In genomic region chrX:152632445-152633097, GRCh38 we compare ENCODE assay signal across 8 cellular contexts. TPM values are rescaled to one million over a fixed set of nuclear protein-coding genes. Genes with fewer than 3 reads are reported as not detected.
A peak's percentile ranks its signal among the peaks of the same experiment; 100 is the strongest.
DNase-seq lines count a peak whose midpoint lies in the region; ATAC-seq, FAIRE-seq and TF ChIP-seq lines count a peak whose summit lies in the region.

No MANE protein-coding gene starts in this region.

- 20% methylated on average over 7 of the region's 7 CpGs for WGBS in GM12878 (ENCODE audit: insufficient coverage, insufficient replicate concordance, low lambda C conversion rate, missing lambda C conversion rate)

- H2AFZ ChIP-seq in GM12878 (ENCODE audit: control insufficient read depth, low read depth, low read length) = no peak overlapping the region

- no peak for TF ChIP-seq EP300 in GM12878 (IDR thresholded peaks at IDR 0.05; ENCODE audit: borderline replicate concordance in 1 of 2, control insufficient read depth in 1 of 2, low read depth in 2 of 2, low read length in 2 of 2)

- no peaks in the 10 kb centered on the region for H3K4me1 Mint-ChIP-seq in stimulated activated naive CD8-positive, alpha-beta T cell treated with anti-CD3 and anti-CD28 coated beads, Interleukin-15, amount 100 ng/mL, for 72 hours

- POLR2A ChIA-PET in GM12878 (lab: Charles Lee) = no interaction called here

- no peak overlapping the region for H3K27ac ChIP-seq in GM12878 (ENCODE audit: control insufficient read depth, insufficient read depth)

- no peaks in the 10 kb centered on the region for H3K4me1 ChIP-seq in GM12878 (ENCODE audit: control insufficient read depth, insufficient read depth, low read length)

- no peak overlapping the region for H3K4me3 Mint-ChIP-seq in stimulated activated naive CD8-positive, alpha-beta T cell treated with anti-CD3 and anti-CD28 coated beads, Interleukin-15, amount 100 ng/mL, for 72 hours

- FAIRE-seq in RCC 7860 (lab: Jason Lieb, UNC) = no peak
- FAIRE-seq in GM12878 (lab: Jason Lieb, UNC) = peak; percentile 91

- H3K27ac Mint-ChIP-seq in stimulated activated naive CD8-positive, alpha-beta T cell treated with anti-CD3 and anti-CD28 coated beads, Interleukin-15, amount 100 ng/mL, for 72 hours = no peak overlapping the region

- no peaks in the 10 kb centered on the region; a peak in 2 of 4 replicates for H3K27me3 ChIP-seq in GM12878 (replicated peaks in 1 of 2; ENCODE audit: control insufficient read depth in 2 of 2, insufficient read depth in 2 of 2, low read length in 1 of 2)

- H4K20me1 ChIP-seq in GM12878 (ENCODE audit: control insufficient read depth, insufficient read depth) = no peaks in the 10 kb centered on the region

- peak; percentile 75 for TF ChIP-seq CTCF in HFF-Myc (IDR thresholded peaks at IDR 0.05; ENCODE audit: low read depth, low read length, missing control alignments)
- peak; percentile 70 to 92 (median 80) for TF ChIP-seq CTCF in GM12878 (IDR thresholded peaks at IDR 0.05 in 2 of 3, conservative IDR thresholded peaks at IDR 0.05 in 1 of 3; ENCODE audit: control insufficient read depth in 2 of 3, extremely low read depth in 1 of 3, insufficient read depth in 1 of 3, low read depth in 3 of 3, low read length in 3 of 3)

- in situ Hi-C loops in GM12878 (cut with MboI) = loop anchor here (25.0 kb wide), 1 partner anchor 180 kb away; no protein-coding TSS in a partner anchor

- no peak overlapping the region for H3K9ac ChIP-seq in GM12878 (ENCODE audit: control insufficient read depth, insufficient read depth, low read length)

- no peaks in the 10 kb centered on the region for H3K36me3 ChIP-seq in GM12878 (ENCODE audit: control insufficient read depth in 2 of 2, insufficient read depth in 2 of 2, low read length in 1 of 2)

- no peak overlapping the region for H3K4me3 ChIP-seq in HFF-Myc (replicated peaks; ENCODE audit: low read depth, low read length)
- H3K4me3 ChIP-seq in GM12878 = no peak overlapping the region

- H3K9me3 ChIP-seq in GM12878 (replicated peaks; ENCODE audit: control insufficient read depth, insufficient read depth, low read length) = no peaks in the 10 kb centered on the region

- H3K27me3 Mint-ChIP-seq in stimulated activated naive CD8-positive, alpha-beta T cell treated with anti-CD3 and anti-CD28 coated beads, Interleukin-15, amount 100 ng/mL, for 72 hours = peaks cover 25% of the 10 kb centered on the region

- no TSS peak for BruUV-seq in GM12878 (replicated peaks; lab: Mats Ljungman, UMichigan)

- intact Hi-C loops in GM12878 (cut with micrococcal nuclease; ENCODE audit: unreplicated experiment) = loop anchor here (1.0 to 5.0 kb wide), 3 partner anchors 879 to 1480 kb away; no protein-coding TSS in a partner anchor

- no peaks in the 10 kb centered on the region for H3K79me2 ChIP-seq in GM12878 (ENCODE audit: control insufficient read depth, insufficient read depth, low read length)

- RAD21 ChIA-PET in GM12878 (lab: Charles Lee; ENCODE audit: unreplicated experiment) = interaction anchor here (1.2 to 2.4 kb wide), 3 partner anchors 10 to 920 kb away, joined by 3 to 23 read pairs (median 3); no protein-coding TSS in a partner anchor

- H3K9me3 Mint-ChIP-seq in stimulated activated naive CD8-positive, alpha-beta T cell treated with anti-CD3 and anti-CD28 coated beads, Interleukin-15, amount 100 ng/mL, for 72 hours = no peaks in the 10 kb centered on the region

- TF ChIP-seq RAD21 in GM12878 (IDR thresholded peaks at IDR 0.05; ENCODE audit: insufficient read depth, low read depth, low read length) = peak; percentile 66

- SMC1A ChIA-PET in GM12878 (lab: Charles Lee; ENCODE audit: uncharacterized antibody, unreplicated experiment) = interaction anchor here (0.5 to 1.7 kb wide), 4 partner anchors 9 to 879 kb away, joined by 3 to 7 read pairs (median 4); no protein-coding TSS in a partner anchor

- CTCF ChIA-PET in GM12878 (lab: Yijun Ruan, JAX) = interaction anchor here (0.6 to 5.1 kb wide), 23 partner anchors 8 to 1482 kb away, joined by 3 to 55 read pairs (median 4); no protein-coding TSS in a partner anchor

- peak; percentile 2 for DNase-seq in NCI-H2029 treated with DMSO at 0.1 percent for 48 hours (lab: John Stamatoyannopoulos, UW)
- DNase-seq in NCI-H2029 (lab: John Stamatoyannopoulos, UW) = no peak
- DNase-seq in HFF-Myc (ENCODE audit: extremely low read depth, low read depth) = no peak
- peak; percentile 9 for DNase-seq in RCC 7860 (ENCODE audit: low spot score)
- no peak for DNase-seq in GM12878 (ENCODE audit: low read depth, low spot score)
- peak; percentile 64 for DNase-seq in left kidney (ENCODE audit: low read depth, low spot score)
- DNase-seq in stimulated activated naive CD8-positive, alpha-beta T cell treated with anti-CD3 and anti-CD28 coated beads, Interleukin-15, amount 100 ng/mL, for 72 hours = peak; percentile 3 to 19

- no peak for TF ChIP-seq POLR2A in GM12878 (IDR thresholded peaks at IDR 0.05; ENCODE audit: low read depth, low read length)

- ATAC-seq in GM12878 = peak; percentile 60
- ATAC-seq in stimulated activated naive CD8-positive, alpha-beta T cell treated with anti-CD3 and anti-CD28 coated beads, Interleukin-15, amount 100 ng/mL, for 72 hours = no peak
- ATAC-seq in HG03039 (IDR thresholded peaks at IDR 0.05; ENCODE audit: unreplicated experiment) = no peak

- H3K4me2 ChIP-seq in GM12878 (ENCODE audit: control insufficient read depth, insufficient read depth) = no peak overlapping the region

TF ChIP-seq in GM12878, 131 proteins besides CTCF, POLR2A, EP300 and RAD21:
- no peak for TF ChIP-seq YBX1 (IDR thresholded peaks at IDR 0.05)
- peak; percentile 76; the same call in 1 of the 2 replicates for TF ChIP-seq CBFB (IDR thresholded peaks at IDR 0.05; ENCODE audit: low read depth)
- TF ChIP-seq RUNX3 (IDR thresholded peaks at IDR 0.05; ENCODE audit: low read length) = peak; percentile 89
- TF ChIP-seq SMC3 (IDR thresholded peaks at IDR 0.05; ENCODE audit: borderline replicate concordance, low read length) = peak; percentile 64; the same call in 1 of the 2 replicates
TF ChIP-seq in GM12878: peak in this region for 3.

RNA-seq across cellular contexts. Expression of gene GABRQ, which starts 5.1 kb away (rescaled TPM):
- not detected in 2 replicates for total RNA-seq in GM12878 (2013; cell fraction: nucleolus; rRNA removed)
- total RNA-seq in GM12878 (2014; rRNA removed) = not detected in 2 replicates
- not detected in 2 replicates for total RNA-seq in GM12878 (2014; rRNA removed; fragmentation: Illumina TruSeq; extraction: Trizol)
- total RNA-seq in GM12878 (2021) = not detected in 2 replicates
- polyA plus RNA-seq in GM12878 (2011; ENCODE audit: low read depth) = not detected
- 0.04 TPM in 2 replicates for polyA plus RNA-seq in GM12878 (2011; rRNA removed)
- 0.05 and 0.07 TPM in 2 replicates for polyA plus RNA-seq in GM12878 (2011; cell fraction: cytosol; rRNA removed)
- polyA plus RNA-seq in GM12878 (2011; cell fraction: nucleus; rRNA removed) = 0.07 and 0.09 TPM in 2 replicates
- polyA plus RNA-seq in GM12878 (2012) = 0.03 TPM in 2 replicates
- not detected in 2 replicates for polyA plus RNA-seq in GM12878 (2014; fragmentation: Illumina TruSeq; extraction: Trizol)
- polyA plus RNA-seq in GM12878 (2014; fragmentation: Nextera tagmentation; extraction: Ambion mirVana) = not detected
- polyA plus RNA-seq in GM12878 (2014; rRNA removed) = not detected in 2 replicates
- not detected for polyA plus RNA-seq in GM12878 (2016; fragmentation: Nextera tagmentation; extraction: Ambion mirVana)
- polyA minus RNA-seq in GM12878 (2011; rRNA and poly(A)+ RNA removed) = 0.10 and 0.66 TPM in 2 replicates
- polyA minus RNA-seq in GM12878 (2011; cell fraction: cytosol; rRNA and poly(A)+ RNA removed) = not detected in 2 replicates
- 0.10 and 0.12 TPM in 2 replicates for polyA minus RNA-seq in GM12878 (2011; cell fraction: nucleus; rRNA and poly(A)+ RNA removed)

Comparison
In these comparisons a context has a peak if more than half of its experiments do, and no peak if none do; other contexts are left out.
1. DNase-seq: peak in NCI-H2029 treated with DMSO at 0.1 percent for 48 hours (single experiment), RCC 7860 (single experiment), left kidney (single experiment) and stimulated activated naive CD8-positive, alpha-beta T cell treated with anti-CD3 and anti-CD28 coated beads, Interleukin-15, amount 100 ng/mL, for 72 hours (2 of 2); none in NCI-H2029 (single experiment), HFF-Myc (single experiment) and GM12878 (single experiment).